ENCODE assay signal across 7 cellular contexts in the genomic region with DNA sequence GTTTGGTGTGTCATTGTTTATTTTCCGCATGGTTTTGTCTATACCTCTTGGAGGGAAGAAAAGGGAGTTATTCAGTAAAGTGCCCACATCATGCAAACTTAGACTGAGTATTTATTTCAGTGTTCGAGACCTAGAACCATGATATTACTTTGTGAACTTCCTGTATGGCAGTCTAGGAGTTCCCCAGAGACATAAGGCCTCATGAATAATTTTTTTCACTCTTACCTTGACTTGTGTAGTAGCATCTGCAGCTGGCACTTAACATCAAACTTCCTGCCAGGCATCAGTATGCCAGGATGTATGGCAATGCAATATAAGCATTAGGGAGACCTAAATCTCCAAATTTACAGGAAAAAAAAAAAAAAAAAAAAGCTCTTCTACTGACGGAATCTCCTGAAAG.
"Had no signal": no experiment of that assay in that cellular context is flagged by ENCODE, and none has a peak within 500 bp of the region (broad histone marks: within the 10 kb centered on the region; RNA-seq: fewer than 3 reads in every experiment).

No MANE protein-coding gene starts in this region.

- ATAC-seq: K562 had no signal

- H3K4me3 ChIP-seq: GM23248, K562 had no signal

- H2AFZ ChIP-seq: GM23248 had no signal

- H3K27ac ChIP-seq: GM23248 had no signal

- DNase-seq: GM23248, GOT3, H9, HCEC 1CT, IMR-90, KG1 had no signal

- H3K9ac ChIP-seq: GM23248 had no signal
